19 cellular contexts compared by ENCODE assay signal in genomic region chr7:158279539-158280466, GRCh38.
"Had no signal": no experiment of that assay in that cellular context is flagged by ENCODE, and none has a peak within 500 bp of the region (broad histone marks: within the 10 kb centered on the region; RNA-seq: fewer than 3 reads in every experiment).

No MANE protein-coding gene starts in this region.

- DNase-seq: activated CD4-positive, alpha-beta T cell treated with anti-CD3 and anti-CD28 coated beads, Interleukin-2, amount 50 U/mL, for 4 hours; activated CD4-positive, CD25-positive, alpha-beta regulatory T cell treated with anti-CD3 and anti-CD28 coated beads, Interleukin-2, amount 50 U/mL, for 72 hours; activated T-cell treated with anti-CD3 and anti-CD28 coated beads, Interleukin-2, amount 50 U/mL, for 1 hour; cortex of kidney; effector CD8-positive, alpha-beta T cell; foreskin fibroblast; mesenchymal stem cell; stimulated activated CD4-positive, alpha-beta T cell treated with anti-CD3 and anti-CD28 coated beads, Interleukin-15, amount 100 ng/mL, for 24 hours; stimulated activated CD4-positive, alpha-beta T cell treated with anti-CD3 and anti-CD28 coated beads, Interleukin-4, amount 100 ng/mL, for 24 hours; stimulated activated naive CD4-positive, alpha-beta T cell; substantia nigra; T-helper 9 cell; trophoblast cell had no signal

- H3K9me3 ChIP-seq: ovary had no signal

- H3K27me3 ChIP-seq: ovary had no signal

- H3K4me3 ChIP-seq: ovary had no signal

- H3K9me3 Mint-ChIP-seq: activated naive CD4-positive, alpha-beta T cell treated with anti-CD3 and anti-CD28 coated beads, Interleukin-2, amount 50 U/mL, for 72 hours had no signal

- H3K27me3 Mint-ChIP-seq: brain; central memory CD8-positive, alpha-beta T cell had no signal

- H3K27ac ChIP-seq: ovary had no signal

- H3K36me3 ChIP-seq: ovary had no signal

- H3K4me3 Mint-ChIP-seq: brain; central memory CD8-positive, alpha-beta T cell; nephron had no signal

- H3K4me1 Mint-ChIP-seq: central memory CD8-positive, alpha-beta T cell; nephron had no signal

- ATAC-seq: activated naive CD4-positive, alpha-beta T cell treated with anti-CD3 and anti-CD28 coated beads, Interleukin-2, amount 50 U/mL, for 72 hours had no signal

- H3K27ac Mint-ChIP-seq: activated naive CD4-positive, alpha-beta T cell treated with anti-CD3 and anti-CD28 coated beads, Interleukin-2, amount 50 U/mL, for 72 hours; activated T-helper 2 cell treated with anti-CD3 and anti-CD28 coated beads, Interferon-gamma antibody, Interleukin-2, Interleukin-4, amounts not matched to agents 10 μg/mL and 5 μg/mL and 100 μg/mL, durations not matched to agents 14 hours and 24 hours and 36 hours; brain; nephron had no signal

- H3K36me3 Mint-ChIP-seq: activated naive CD4-positive, alpha-beta T cell treated with anti-CD3 and anti-CD28 coated beads, Interleukin-2, amount 50 U/mL, for 72 hours; brain had no signal
